Comparison of ENCODE assay signal across 8 cellular contexts in the genomic region with DNA sequence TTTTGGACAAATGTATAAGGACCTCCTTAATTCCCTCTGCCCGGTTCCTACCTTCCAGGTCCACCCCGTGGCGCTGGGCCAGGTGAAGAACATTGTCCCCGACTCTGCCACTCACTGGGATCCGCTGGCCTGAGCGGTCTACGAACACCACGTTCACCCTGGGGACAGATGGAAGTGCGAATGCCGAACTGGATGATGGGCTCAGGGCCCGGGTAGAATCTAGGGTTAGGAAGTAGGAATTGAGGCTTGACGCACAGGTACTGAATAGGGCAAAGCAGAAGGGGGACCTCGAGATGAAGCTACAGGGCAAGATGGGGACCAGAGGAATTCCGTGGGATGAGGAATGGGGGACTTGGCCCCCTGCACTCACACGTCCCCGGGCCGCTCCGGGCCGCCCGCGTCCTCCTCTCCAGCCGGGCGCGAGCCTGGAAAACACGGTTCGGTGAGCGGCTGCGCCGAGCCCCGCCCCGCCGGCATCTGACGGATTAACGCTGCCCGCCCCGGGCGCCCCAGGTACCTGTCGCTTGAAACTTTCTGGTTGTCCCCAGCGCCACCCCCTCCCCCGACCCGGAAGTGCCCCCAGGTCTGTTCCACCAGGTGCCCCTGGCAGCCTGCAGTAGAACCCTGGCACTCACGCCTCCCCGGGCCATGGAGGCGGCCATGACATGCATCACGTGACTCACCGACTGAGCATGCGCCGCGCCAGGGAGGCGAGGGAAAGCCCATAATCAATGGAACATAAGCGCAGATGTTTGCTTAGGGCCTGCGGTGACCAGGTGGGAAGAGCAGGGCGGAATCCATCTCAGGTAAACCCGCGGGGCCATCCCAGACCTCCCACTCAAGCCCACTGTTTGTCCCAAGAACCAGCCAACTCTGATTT. TPM values are rescaled to one million over a fixed set of nuclear protein-coding genes. Genes with fewer than 3 reads are reported as not detected.
A peak's percentile ranks its signal among the peaks of the same experiment; 100 is the strongest.
DNase-seq lines count a peak whose midpoint lies in the region; ATAC-seq and TF ChIP-seq lines count a peak whose summit lies in the region.

Gene FDX2, minus strand, starts transcription at position 681 of the 880 bp plus-strand sequence. Its CDS starts 19 bp downstream, at position 662.

- TF ChIP-seq POLR2A in body of pancreas (IDR thresholded peaks at IDR 0.05): peak in 2 of 3 donors; percentile 37 to 44

- peak within 1 kb of the TSS; percentile 56 for H3K9ac ChIP-seq in iPS-15b (ENCODE audit: low read depth, low read length)

- TF ChIP-seq CTCF in DOHH2 (IDR thresholded peaks at IDR 0.05; ENCODE audit: low read depth, low read length, poor library complexity, severe bottlenecking) (no peak), body of pancreas (IDR thresholded peaks at IDR 0.05) (peak in 1 of 7 experiments; percentile 6)

- peak within 1 kb of the TSS; percentile 92 for H3K4me2 ChIP-seq in DOHH2 (ENCODE audit: low read length)

- peaks cover 10% of the 10 kb centered on the region for H3K79me2 ChIP-seq in DOHH2 (ENCODE audit: control insufficient read depth, low read length)

- H3K27ac ChIP-seq in DOHH2 (ENCODE audit: low read depth, low read length): no peak within 1 kb of the TSS
- H3K27ac ChIP-seq in body of pancreas: peak within 1 kb of the TSS in 3 of 4 donors; percentile 55 to 68 (median 63)

- H4K20me1 ChIP-seq in DOHH2 (ENCODE audit: control insufficient read depth, insufficient read depth, low read depth, low read length): no peaks in the 10 kb centered on the region

- H3K9me3 ChIP-seq in DOHH2 (ENCODE audit: control insufficient read depth, insufficient read depth, low read length) (no peaks in the 10 kb centered on the region), body of pancreas (no peaks in the 10 kb centered on the region), iPS-15b (ENCODE audit: control insufficient read depth, insufficient read depth, low read length) (no peaks in the 10 kb centered on the region)

- 0 to 1% methylated on average over 17 to 52 of the region's 55 CpGs for WGBS in body of pancreas, 2 donors

- H3K9me2 ChIP-seq in DOHH2 (replicated peaks; ENCODE audit: control insufficient read depth, low read length): no peaks in the 10 kb centered on the region

- ATAC-seq in HG02678 (IDR thresholded peaks at IDR 0.05; ENCODE audit: unreplicated experiment) (peak; percentile 76), body of pancreas (peak; percentile 91), HG03469 (IDR thresholded peaks at IDR 0.05; ENCODE audit: unreplicated experiment) (no peak)

- H3F3A ChIP-seq in DOHH2 (ENCODE audit: control insufficient read depth, insufficient read depth): peaks cover 10% of the 10 kb centered on the region

- H3K4me1 ChIP-seq in DOHH2 (ENCODE audit: control insufficient read depth, low read length): peaks cover 14% of the 10 kb centered on the region
- peaks cover 16% of the 10 kb centered on the region for H3K4me1 ChIP-seq in body of pancreas
- H3K4me1 ChIP-seq in iPS-15b (ENCODE audit: control insufficient read depth, insufficient read depth, low read length): no peaks in the 10 kb centered on the region

- DNase-seq in NCI-H2107 treated with DMSO at 0.1 percent for 48 hours (lab: John Stamatoyannopoulos, UW; ENCODE audit: unreplicated experiment): peak; percentile 73
- peak; percentile 83 for DNase-seq in UCSD-AML1 (lab: John Stamatoyannopoulos, UW; ENCODE audit: unreplicated experiment)
- peak; percentile 92 to 93 (median 92) for DNase-seq in body of pancreas
- DNase-seq in skeletal muscle cell (ENCODE audit: low read depth): no peak

- peaks cover 44% of the 10 kb centered on the region for H3K36me3 ChIP-seq in DOHH2 (ENCODE audit: control insufficient read depth, low read length)
- H3K36me3 ChIP-seq in body of pancreas (replicated peaks in 1 of 2; ENCODE audit: insufficient read depth in 1 of 2, low read depth in 2 of 2): peaks cover 0 to 8% of the 10 kb centered on the region in 2 donors
- H3K36me3 ChIP-seq in iPS-15b (ENCODE audit: control insufficient read depth, insufficient read depth, low read length): peaks cover 26% of the 10 kb centered on the region

- intact Hi-C loops in body of pancreas (cut with DNase I): no loop called here

- no peaks in the 10 kb centered on the region for H3K27me3 ChIP-seq in DOHH2 (ENCODE audit: control insufficient read depth, low read length)
- no peaks in the 10 kb centered on the region for H3K27me3 ChIP-seq in body of pancreas
- H3K27me3 ChIP-seq in iPS-15b (ENCODE audit: control insufficient read depth, insufficient read depth, low read length): no peaks in the 10 kb centered on the region

- H3K4me3 ChIP-seq in DOHH2 (ENCODE audit: low read length) (peak within 1 kb of the TSS; percentile 87), body of pancreas (peak within 1 kb of the TSS; percentile 87 to 90), iPS-15b (ENCODE audit: low read depth, low read length) (peak within 1 kb of the TSS; percentile 98), skeletal muscle cell (ENCODE audit: low read depth, low read length) (peak within 1 kb of the TSS; percentile 77)

RNA-seq across cellular contexts. Expression of gene FDX2, which starts in this region (rescaled TPM):
- total RNA-seq in body of pancreas: 10 to 100 TPM; 11.2 to 16.8 TPM
